22 cellular contexts compared by ENCODE assay signal in genomic region chr5:52947208-52947607, GRCh38. TPM values are rescaled to one million over a fixed set of nuclear protein-coding genes. Genes with fewer than 3 reads are reported as not detected.
DNase-seq lines count a peak whose midpoint lies in the region; ATAC-seq, FAIRE-seq and TF ChIP-seq lines count a peak whose summit lies in the region.
"Had no signal": no experiment of that assay in that cellular context is flagged by ENCODE, and none has a peak within 500 bp of the region (broad histone marks: within the 10 kb centered on the region; RNA-seq: fewer than 3 reads in every experiment).

No MANE protein-coding gene starts in this region.

- peaks cover 3% of the 10 kb centered on the region for H3K36me3 Mint-ChIP-seq in CD8-positive, alpha-beta T cell
- H3K36me3 Mint-ChIP-seq: activated naive CD4-positive, alpha-beta T cell treated with anti-CD3 and anti-CD28 coated beads, Interleukin-2, amount 10 ng/mL, durations not matched to agents 7 days and 5 days had no signal

- CTCF ChIA-PET in HepG2 (lab: Yijun Ruan, JAX; ENCODE audit: low intra/inter-chr PET ratio, low total read pairs): interaction anchor here (2.3 to 2.7 kb wide), 2 partner anchors 89 to 148 kb away, joined by 15 to 19 read pairs; no protein-coding TSS in a partner anchor
- CTCF ChIA-PET in CD8-positive, alpha-beta T cell (lab: Charles Lee): interaction anchor here (1.0 to 5.5 kb wide), 5 partner anchors 141 to 202 kb away, joined by 3 to 134 read pairs (median 31); no protein-coding TSS in a partner anchor

- H3K79me2 ChIP-seq in HepG2 (ENCODE audit: insufficient read depth, low read length) (no peaks in the 10 kb centered on the region), keratinocyte (ENCODE audit: control insufficient read depth, insufficient read depth, low read length) (no peaks in the 10 kb centered on the region)

- FAIRE-seq in HepG2 (lab: Jason Lieb, UNC) (no peak), keratinocyte (lab: Jason Lieb, UNC) (peak; percentile 68)
- FAIRE-seq: D721Med, GM18507 had no signal

- H3K27ac ChIP-seq in HepG2 (ENCODE audit: extremely low read length, insufficient read depth, low read length) (no peak overlapping the region), right lobe of liver (no peak overlapping the region), brain microvascular endothelial cell (peak overlapping the region; percentile 42), keratinocyte (ENCODE audit: control insufficient read depth, insufficient read depth, low read length) (no peak overlapping the region)
- no peak overlapping the region for H3K27ac ChIP-seq in CD8-positive, alpha-beta T cell (ENCODE audit: low read depth, low read length)
- H3K27ac ChIP-seq: left lung had no signal

- POLR2A ChIA-PET in HepG2 (lab: Yijun Ruan, JAX): no interaction called here
- POLR2A ChIA-PET in CD8-positive, alpha-beta T cell (lab: Charles Lee): interaction anchor here (1.7 kb wide), 1 partner anchor 11 kb away, joined by 3 read pairs; no protein-coding TSS in a partner anchor

- dilution Hi-C loops in keratinocyte (cut with MboI; ENCODE audit: extremely low pct_ligation_motif_present, low sequenced_read_pairs): no loop called here

- no TSS peak for BruUV-seq in HepG2 (replicated peaks; lab: Mats Ljungman, UMichigan)

- H3K4me2 ChIP-seq in HepG2 (ENCODE audit: low read depth, low read length): no peak overlapping the region
- H3K4me2 ChIP-seq in keratinocyte (ENCODE audit: control insufficient read depth, extremely low read depth, insufficient read depth, low read depth, low read length): peak overlapping the region; percentile 11

- DNase-seq in HepG2 (ENCODE audit: low spot score) (no peak), right lobe of liver (no peak), brain microvascular endothelial cell (no peak), keratinocyte (ENCODE audit: low read depth, low spot score) (no peak), NCI-H510A treated with DMSO at 0.1 percent for 48 hours (lab: John Stamatoyannopoulos, UW) (no peak), COLO668 (lab: John Stamatoyannopoulos, UW; ENCODE audit: unreplicated experiment) (no peak), mucosa of descending colon (no peak)
- no peak for DNase-seq in CD8-positive, alpha-beta T cell
- DNase-seq: activated CD8-positive, alpha-beta memory T cell treated with anti-CD3 and anti-CD28 coated beads for 24 hours; activated naive CD4-positive, alpha-beta T cell treated with anti-CD3 and anti-CD28 coated beads, Interleukin-2, amount 10 ng/mL, durations not matched to agents 7 days and 5 days; activated T-cell treated with anti-CD3 and anti-CD28 coated beads, Interleukin-2, amount 50 U/mL, for 72 hours; central memory CD4-positive, alpha-beta T cell; effector CD4-positive, alpha-beta T cell; left lung; NCI-H146; Peyer's patch; retina; stimulated activated CD8-positive, alpha-beta memory T cell treated with anti-CD3 and anti-CD28 coated beads, Interleukin-4, amount 100 ng/mL, for 48 hours; substantia nigra had no signal

- no peak overlapping the region for H3K4me3 Mint-ChIP-seq in CD8-positive, alpha-beta T cell
- H3K4me3 Mint-ChIP-seq: activated naive CD4-positive, alpha-beta T cell treated with anti-CD3 and anti-CD28 coated beads, Interleukin-2, amount 10 ng/mL, durations not matched to agents 7 days and 5 days; activated T-cell treated with anti-CD3 and anti-CD28 coated beads, Interleukin-2, amount 50 U/mL, for 72 hours had no signal

- H3K4me3 ChIP-seq in HepG2 (replicated peaks in 1 of 3; ENCODE audit: insufficient read depth in 1 of 3, low read depth in 2 of 3, low read length in 3 of 3) (no peak overlapping the region), right lobe of liver (no peak overlapping the region), brain microvascular endothelial cell (ENCODE audit: low read depth, low read length) (no peak overlapping the region), keratinocyte (ENCODE audit: control insufficient read depth in 2 of 3, extremely low read depth in 1 of 3, insufficient read depth in 2 of 3, low read depth in 1 of 3, low read length in 3 of 3) (no peak overlapping the region), mucosa of descending colon (no peak overlapping the region)
- H3K4me3 ChIP-seq in CD8-positive, alpha-beta T cell (ENCODE audit: low read depth, low read length): no peak overlapping the region
- H3K4me3 ChIP-seq: BLaER1 treated with 17β-estradiol and CSF1 and Interleukin-3, amounts not matched to agents 10 nM and 100 nM; left lung; Peyer's patch had no signal

- 85% methylated on average over 4 of the region's 4 CpGs for WGBS in HepG2 (ENCODE audit: low lambda C conversion rate)
- WGBS in right lobe of liver (ENCODE audit: insufficient coverage, low coverage, low lambda C conversion rate, missing lambda C conversion rate): 32% methylated on average over 4 of the region's 4 CpGs

- H3K9ac ChIP-seq in HepG2 (ENCODE audit: insufficient read depth, low read depth, low read length): no peak overlapping the region
- H3K9ac ChIP-seq in keratinocyte (ENCODE audit: control insufficient read depth, extremely low read depth, insufficient read depth, low read length): no peak overlapping the region
- H3K9ac ChIP-seq: BLaER1 treated with 17β-estradiol and CSF1 and Interleukin-3, amounts not matched to agents 10 nM and 100 nM had no signal

- TF ChIP-seq RAD21 in HepG2 (CRISPR knock-in tag; IDR thresholded peaks at IDR 0.05): no peak

- ATAC-seq in HepG2 (no peak), right lobe of liver (no peak), mucosa of descending colon (no peak)
- no peak for ATAC-seq in CD8-positive, alpha-beta T cell
- ATAC-seq: activated T-cell treated with anti-CD3 and anti-CD28 coated beads, Interleukin-2, amount 50 U/mL, for 72 hours; left lung had no signal

- in situ Hi-C loops in HepG2 (cut with HindIII; ENCODE audit: extremely low pct_ligation_motif_present, low pct_unique_long_range_greater_than_20kb): loop anchor here (5.0 kb wide), 2 partner anchors 40 to 150 kb away; partner anchors contain the start of gene ITGA2
- in situ Hi-C loops in brain microvascular endothelial cell (cut with HindIII; ENCODE audit: low pct_ligation_motif_present, low sequenced_read_pairs): no loop called here

- no peaks in the 10 kb centered on the region for H3K27me3 Mint-ChIP-seq in CD8-positive, alpha-beta T cell (ENCODE audit: low read depth)

- H3K9me1 ChIP-seq in keratinocyte (ENCODE audit: control insufficient read depth, extremely low read depth, insufficient read depth, low read length): no peaks in the 10 kb centered on the region

- TF ChIP-seq EP300 in HepG2 (IDR thresholded peaks at IDR 0.05; ENCODE audit: low read depth in 2 of 2, low read length in 2 of 2) (no peak), HepG2 (CRISPR knock-in tag; IDR thresholded peaks at IDR 0.05; ENCODE audit: borderline replicate concordance) (no peak)

- H2AFZ ChIP-seq in HepG2 (ENCODE audit: low read length) (no peak overlapping the region), keratinocyte (ENCODE audit: control insufficient read depth, low read length) (no peak overlapping the region)

- H3K4me1 ChIP-seq in HepG2 (ENCODE audit: insufficient read depth, low read length): peaks cover 9% of the 10 kb centered on the region
- no peaks in the 10 kb centered on the region for H3K4me1 ChIP-seq in right lobe of liver
- peaks cover 48% of the 10 kb centered on the region for H3K4me1 ChIP-seq in keratinocyte (ENCODE audit: control insufficient read depth, extremely low read depth, insufficient read depth, low read length)
- H3K4me1 ChIP-seq in CD8-positive, alpha-beta T cell (ENCODE audit: insufficient read depth, low read length): peaks cover 3% of the 10 kb centered on the region
- H3K4me1 ChIP-seq in mucosa of descending colon (ENCODE audit: low read depth): no peaks in the 10 kb centered on the region

- no peaks in the 10 kb centered on the region for H4K20me1 ChIP-seq in HepG2 (ENCODE audit: insufficient read depth, low read length)
- no peaks in the 10 kb centered on the region for H4K20me1 ChIP-seq in keratinocyte (ENCODE audit: control insufficient read depth, extremely low read depth, insufficient read depth, low read length)
- H4K20me1 ChIP-seq: BLaER1 treated with 17β-estradiol and CSF1 and Interleukin-3, amounts not matched to agents 10 nM and 100 nM had no signal

- H3K9me3 ChIP-seq in HepG2 (ENCODE audit: low read length) (no peaks in the 10 kb centered on the region), right lobe of liver (no peaks in the 10 kb centered on the region), keratinocyte (ENCODE audit: control insufficient read depth, low read depth, low read length) (no peaks in the 10 kb centered on the region), mucosa of descending colon (no peaks in the 10 kb centered on the region)
- H3K9me3 ChIP-seq in CD8-positive, alpha-beta T cell (ENCODE audit: low read length): no peaks in the 10 kb centered on the region
- H3K9me3 ChIP-seq: BLaER1 treated with 17β-estradiol and CSF1 and Interleukin-3, amounts not matched to agents 10 nM and 100 nM; left lung; Peyer's patch had no signal

- TF ChIP-seq CTCF in HepG2 (CRISPR knock-in tag; IDR thresholded peaks at IDR 0.05) (no peak), right lobe of liver (IDR thresholded peaks at IDR 0.05) (no peak), brain microvascular endothelial cell (IDR thresholded peaks at IDR 0.05; ENCODE audit: low read depth, low read length, missing control alignments) (no peak), keratinocyte (optimal IDR thresholded peaks at IDR 0.05 in 1 of 3, IDR thresholded peaks at IDR 0.05 in 1 of 3, conservative IDR thresholded peaks at IDR 0.05 in 1 of 3; ENCODE audit: extremely low read depth in 1 of 3, insufficient read depth in 2 of 3, low read length in 3 of 3) (no peak), mucosa of descending colon (IDR thresholded peaks at IDR 0.05) (no peak)
- TF ChIP-seq CTCF in CD8-positive, alpha-beta T cell (IDR thresholded peaks at IDR 0.05): no peak

- no peak overlapping the region for H3K27ac Mint-ChIP-seq in CD8-positive, alpha-beta T cell
- H3K27ac Mint-ChIP-seq: activated naive CD4-positive, alpha-beta T cell treated with anti-CD3 and anti-CD28 coated beads, Interleukin-2, amount 10 ng/mL, durations not matched to agents 7 days and 5 days; activated T-cell treated with anti-CD3 and anti-CD28 coated beads, Interleukin-2, amount 50 U/mL, for 72 hours had no signal

- no peaks in the 10 kb centered on the region for H3K9me3 Mint-ChIP-seq in CD8-positive, alpha-beta T cell
- H3K9me3 Mint-ChIP-seq: activated naive CD4-positive, alpha-beta T cell treated with anti-CD3 and anti-CD28 coated beads, Interleukin-2, amount 10 ng/mL, durations not matched to agents 7 days and 5 days; activated T-cell treated with anti-CD3 and anti-CD28 coated beads, Interleukin-2, amount 50 U/mL, for 72 hours had no signal

- intact Hi-C loops in HepG2 (cut with micrococcal nuclease; ENCODE audit: unreplicated experiment) (no loop called here), right lobe of liver (cut with DNase I) (loop anchor here in 1 of 2 donors (10.0 kb wide), 1 partner anchor 138 kb away; no protein-coding TSS in a partner anchor), mucosa of descending colon (cut with DNase I, micrococcal nuclease) (no loop called here)
- intact Hi-C loops in CD8-positive, alpha-beta T cell (cut with DNase I, micrococcal nuclease): loop anchor here in 1 of 2 experiments (10.0 kb wide), 1 partner anchor 1468 kb away; no protein-coding TSS in a partner anchor

- H3K36me3 ChIP-seq in HepG2 (replicated peaks in 1 of 2; ENCODE audit: control insufficient read depth in 1 of 2, insufficient read depth in 2 of 2, low read length in 2 of 2) (no peaks in the 10 kb centered on the region; a peak in 2 of 5 replicates), right lobe of liver (peaks cover 0 to 9% (median 3%) of the 10 kb centered on the region in 4 donors), brain microvascular endothelial cell (replicated peaks) (no peaks in the 10 kb centered on the region), keratinocyte (ENCODE audit: control insufficient read depth in 2 of 2, extremely low read depth in 1 of 2, insufficient read depth in 2 of 2, low read length in 2 of 2) (no peaks in the 10 kb centered on the region), mucosa of descending colon (ENCODE audit: low read depth) (no peaks in the 10 kb centered on the region)
- no peaks in the 10 kb centered on the region for H3K36me3 ChIP-seq in CD8-positive, alpha-beta T cell (ENCODE audit: insufficient read depth, low read length)
- H3K36me3 ChIP-seq: BLaER1 treated with 17β-estradiol and CSF1 and Interleukin-3, amounts not matched to agents 10 nM and 100 nM; left lung had no signal

- no peaks in the 10 kb centered on the region for H3K27me3 ChIP-seq in HepG2 (ENCODE audit: control insufficient read depth in 1 of 2, insufficient read depth in 2 of 2, low read length in 2 of 2)
- no peaks in the 10 kb centered on the region for H3K27me3 ChIP-seq in right lobe of liver
- H3K27me3 ChIP-seq in brain microvascular endothelial cell (replicated peaks): no peaks in the 10 kb centered on the region
- H3K27me3 ChIP-seq in keratinocyte (ENCODE audit: control insufficient read depth, extremely low read depth, insufficient read depth, low read length): no peaks in the 10 kb centered on the region
- no peaks in the 10 kb centered on the region for H3K27me3 ChIP-seq in CD8-positive, alpha-beta T cell (ENCODE audit: insufficient read depth, low read length)
- H3K27me3 ChIP-seq: BLaER1 treated with 17β-estradiol and CSF1 and Interleukin-3, amounts not matched to agents 10 nM and 100 nM; left lung; Peyer's patch had no signal

- H3K4me1 Mint-ChIP-seq in CD8-positive, alpha-beta T cell (ENCODE audit: low read depth): peaks cover 20% of the 10 kb centered on the region

- TF ChIP-seq POLR2A in HepG2 (IDR thresholded peaks at IDR 0.05; ENCODE audit: insufficient read depth in 1 of 2, low read depth in 2 of 2, low read length in 2 of 2) (no peak), right lobe of liver (IDR thresholded peaks at IDR 0.05) (no peak)

RNA-seq across cellular contexts. Expression of gene ITGA2, which starts 41.9 kb away (rescaled TPM):
- 10.2 and 15.8 TPM in 2 replicates for total RNA-seq in HepG2 (2016; rRNA removed; fragmentation: Illumina TruSeq; extraction: Trizol)
- 0.79 and 0.91 TPM in 2 replicates for total RNA-seq in HepG2 (2016; cell fraction: cytosol; rRNA removed; fragmentation: Illumina TruSeq; extraction: Trizol; ENCODE audit: low read depth)
- total RNA-seq in HepG2 (2016; cell fraction: insoluble cytoplasmic fraction; rRNA removed; fragmentation: Illumina TruSeq; extraction: Trizol): 9.7 and 15.3 TPM in 2 replicates
- total RNA-seq in HepG2 (2016; cell fraction: membrane; rRNA removed; fragmentation: Illumina TruSeq; extraction: Trizol): 2.3 and 3.0 TPM in 2 replicates
- total RNA-seq in HepG2 (2016; cell fraction: nucleus; rRNA removed; fragmentation: Illumina TruSeq; extraction: Trizol): 25.3 and 27.8 TPM in 2 replicates
- 49.3 and 58.3 TPM in 2 replicates for polyA plus RNA-seq in HepG2 (2011; rRNA removed)
- polyA plus RNA-seq in HepG2 (2011; cell fraction: cytosol; rRNA removed): 24.9 and 38.8 TPM in 2 replicates
- polyA plus RNA-seq in HepG2 (2011; cell fraction: nucleus; rRNA removed): 27.4 and 30.0 TPM in 2 replicates
- polyA plus RNA-seq in HepG2 (2012): 40.3 and 49.9 TPM in 2 replicates
- 0.17 and 0.20 TPM in 2 replicates for polyA plus RNA-seq in HepG2 (2016; cell fraction: cytosol; fragmentation: Illumina TruSeq; extraction: Trizol; ENCODE audit: low read depth)
- polyA plus RNA-seq in HepG2 (2016; cell fraction: insoluble cytoplasmic fraction; fragmentation: Illumina TruSeq; extraction: Trizol; ENCODE audit: low read depth): 3.7 TPM in 2 replicates
- polyA plus RNA-seq in HepG2 (2016; cell fraction: membrane; fragmentation: Illumina TruSeq; extraction: Trizol; ENCODE audit: low read depth): 0.45 and 0.72 TPM in 2 replicates
- 15.1 and 16.2 TPM in 2 replicates for polyA plus RNA-seq in HepG2 (2016; cell fraction: nucleus; fragmentation: Illumina TruSeq; extraction: Trizol; ENCODE audit: insufficient read depth, low read depth)
- 19.4 and 121 TPM in 2 replicates for polyA minus RNA-seq in HepG2 (2011; rRNA and poly(A)+ RNA removed; ENCODE audit: low replicate concordance)
- 105 and 135 TPM in 2 replicates for polyA minus RNA-seq in HepG2 (2011; cell fraction: cytosol; rRNA and poly(A)+ RNA removed)
- 209 and 232 TPM in 2 replicates for polyA minus RNA-seq in HepG2 (2011; cell fraction: nucleus; rRNA and poly(A)+ RNA removed)
- 1 to 10 TPM in 1 of 6 experiments, under 1 TPM in 5; 0.11 to 1.6 (median 0.40) TPM for total RNA-seq in right lobe of liver
- 75.4 to 112 TPM (median 107 TPM) in 3 replicates for polyA plus RNA-seq in keratinocyte
- 8.1 TPM for polyA plus RNA-seq in keratinocyte (2011; ENCODE audit: low read depth)
- 14.3 and 31.7 TPM in 2 replicates for polyA plus RNA-seq in keratinocyte (2011; cell fraction: cytosol; rRNA removed)
- 139 and 168 TPM in 2 replicates for polyA plus RNA-seq in keratinocyte (2011; cell fraction: nucleus; rRNA removed)
- polyA plus RNA-seq in keratinocyte (2012; ENCODE audit: low replicate concordance): 21.1 and 96.1 TPM in 2 replicates
- polyA minus RNA-seq in keratinocyte: 143 to 270 TPM (median 175 TPM) in 3 replicates
- 71.6 TPM for polyA minus RNA-seq in keratinocyte (2011; cell fraction: cytosol; rRNA and poly(A)+ RNA removed)
- polyA minus RNA-seq in keratinocyte (2011; cell fraction: nucleus; rRNA and poly(A)+ RNA removed): 267 and 529 TPM in 2 replicates
- total RNA-seq in CD8-positive, alpha-beta T cell: not detected
- 10 to 100 TPM in 2 of 3 donors, 1 to 10 TPM in 1; 8.0 to 20.3 (median 17.6) TPM for total RNA-seq in mucosa of descending colon
